ENCODE assay signal across 8 cellular contexts in genomic region chr2:73112026-73112912, GRCh38. TPM values are rescaled to one million over a fixed set of nuclear protein-coding genes. Genes with fewer than 3 reads are reported as not detected.
DNase-seq lines count a peak whose midpoint lies in the region; ATAC-seq and TF ChIP-seq lines count a peak whose summit lies in the region.

No MANE protein-coding gene starts in this region.

- ATAC-seq in GM18517 (IDR thresholded peaks at IDR 0.05; ENCODE audit: unreplicated experiment) (peak; percentile 28), HG03159 (IDR thresholded peaks at IDR 0.05; ENCODE audit: unreplicated experiment) (peak; percentile 14), memory B cell (ENCODE audit: low read depth) (peak; percentile 33)

- CTCF ChIA-PET in A673 (lab: Charles Lee), result interaction anchor here (1.4 kb wide), 1 partner anchor 44 kb away, joined by 4 read pairs; no protein-coding TSS in a partner anchor

- no peaks in the 10 kb centered on the region for H3K36me3 ChIP-seq in A673 (ENCODE audit: insufficient read depth, low read length, poor library complexity, severe bottlenecking)

- H3K4me1 Mint-ChIP-seq in T-helper 2 cell treated with Interferon-gamma antibody and Interleukin-4, amounts not matched to agents 5 μg/mL and 100 μg/mL, for 36 hours (ENCODE audit: low read depth), result peaks cover 22% of the 10 kb centered on the region
- H3K4me1 Mint-ChIP-seq in memory B cell, result peaks cover 9% of the 10 kb centered on the region

- H3K27ac ChIP-seq in A673 (ENCODE audit: low read depth, low read length, poor library complexity, severe bottlenecking), result peak overlapping the region; percentile 69
- H3K27ac ChIP-seq in temporal lobe (ENCODE audit: low read depth, low read length), result peak overlapping the region; percentile 27

- peak overlapping the region; percentile 86 for H3K4me3 ChIP-seq in A673 (ENCODE audit: low read depth, low read length, poor library complexity, severe bottlenecking)

- TF ChIP-seq CTCF in A673 (conservative IDR thresholded peaks at IDR 0.05; ENCODE audit: low read depth, low read length), result no peak

- H3K4me1 ChIP-seq in A673 (ENCODE audit: insufficient read depth, low read length, poor library complexity, severe bottlenecking), result peaks cover 8% of the 10 kb centered on the region

- POLR2A ChIA-PET in A673 (lab: Charles Lee; ENCODE audit: low non-redundant PET), result no interaction called here

- intact Hi-C loops in A673 (cut with micrococcal nuclease; ENCODE audit: unreplicated experiment), result no loop called here

- BruUV-seq in A673 (replicated peaks; lab: Mats Ljungman, UMichigan), result no TSS peak

- H3K36me3 Mint-ChIP-seq in T-helper 2 cell treated with Interferon-gamma antibody and Interleukin-4, amounts not matched to agents 5 μg/mL and 100 μg/mL, for 36 hours (ENCODE audit: low read depth), result no peaks in the 10 kb centered on the region
- no peaks in the 10 kb centered on the region for H3K36me3 Mint-ChIP-seq in memory B cell

- H3K9me3 Mint-ChIP-seq in T-helper 2 cell treated with Interferon-gamma antibody and Interleukin-4, amounts not matched to agents 5 μg/mL and 100 μg/mL, for 36 hours, result no peaks in the 10 kb centered on the region
- no peaks in the 10 kb centered on the region for H3K9me3 Mint-ChIP-seq in memory B cell

- H3K9me3 ChIP-seq in A673 (ENCODE audit: low read depth, low read length, poor library complexity, severe bottlenecking), result no peaks in the 10 kb centered on the region

- no peaks in the 10 kb centered on the region for H3K27me3 ChIP-seq in A673 (replicated peaks; ENCODE audit: insufficient read depth, low read depth, low read length, poor library complexity)

- H3K4me3 Mint-ChIP-seq in T-helper 2 cell treated with Interferon-gamma antibody and Interleukin-4, amounts not matched to agents 5 μg/mL and 100 μg/mL, for 36 hours, result peak overlapping the region; percentile 82
- peak overlapping the region; percentile 82 for H3K4me3 Mint-ChIP-seq in memory B cell

- H3K27me3 Mint-ChIP-seq in T-helper 2 cell treated with Interferon-gamma antibody and Interleukin-4, amounts not matched to agents 5 μg/mL and 100 μg/mL, for 36 hours (ENCODE audit: low read depth), result peaks cover 24% of the 10 kb centered on the region
- H3K27me3 Mint-ChIP-seq in memory B cell, result no peaks in the 10 kb centered on the region

- H3K27ac Mint-ChIP-seq in T-helper 2 cell treated with Interferon-gamma antibody and Interleukin-4, amounts not matched to agents 5 μg/mL and 100 μg/mL, for 36 hours, result peak overlapping the region; percentile 74
- peak overlapping the region; percentile 64 for H3K27ac Mint-ChIP-seq in memory B cell

- peak; percentile 31 for DNase-seq in A673 (ENCODE audit: low spot score)
- peak; percentile 11 for DNase-seq in T-helper 2 cell treated with Interferon-gamma antibody and Interleukin-4, amounts not matched to agents 5 μg/mL and 100 μg/mL, for 36 hours (ENCODE audit: low spot score)
- peak; percentile 76 for DNase-seq in ecto neural progenitor cell (ENCODE audit: low spot score)
- peak; percentile 22 to 54 for DNase-seq in memory B cell (ENCODE audit: low spot score in 2 of 2)
- no peak for DNase-seq in cerebellar nuclear complex (lab: John Stamatoyannopoulos, UW)

RNA-seq across cellular contexts. Expression of gene RAB11FIP5, which starts 0.5 kb away (rescaled TPM):
- total RNA-seq in A673 (2021), result 12.9 and 13.7 TPM in 2 replicates
- total RNA-seq in temporal lobe, result 6.1 TPM

RNA-seq across cellular contexts. Expression of gene SFXN5, which starts 40.8 kb away (rescaled TPM):
- total RNA-seq in A673 (2021) (23.1 and 23.3 TPM in 2 replicates), temporal lobe (20.7 TPM)

Comparison
In these comparisons a context has a peak if more than half of its experiments do, and no peak if none do; other contexts are left out.
1. DNase-seq: peak in A673 (single experiment), T-helper 2 cell treated with Interferon-gamma antibody and Interleukin-4, amounts not matched to agents 5 μg/mL and 100 μg/mL, for 36 hours (single experiment), ecto neural progenitor cell (single experiment) and memory B cell (2 of 2); none in cerebellar nuclear complex (0 of 2).
2. Peak in every context shown above with its lines, with median percentiles within 50 percentile points of each other: ATAC-seq.